In the genomic region with DNA sequence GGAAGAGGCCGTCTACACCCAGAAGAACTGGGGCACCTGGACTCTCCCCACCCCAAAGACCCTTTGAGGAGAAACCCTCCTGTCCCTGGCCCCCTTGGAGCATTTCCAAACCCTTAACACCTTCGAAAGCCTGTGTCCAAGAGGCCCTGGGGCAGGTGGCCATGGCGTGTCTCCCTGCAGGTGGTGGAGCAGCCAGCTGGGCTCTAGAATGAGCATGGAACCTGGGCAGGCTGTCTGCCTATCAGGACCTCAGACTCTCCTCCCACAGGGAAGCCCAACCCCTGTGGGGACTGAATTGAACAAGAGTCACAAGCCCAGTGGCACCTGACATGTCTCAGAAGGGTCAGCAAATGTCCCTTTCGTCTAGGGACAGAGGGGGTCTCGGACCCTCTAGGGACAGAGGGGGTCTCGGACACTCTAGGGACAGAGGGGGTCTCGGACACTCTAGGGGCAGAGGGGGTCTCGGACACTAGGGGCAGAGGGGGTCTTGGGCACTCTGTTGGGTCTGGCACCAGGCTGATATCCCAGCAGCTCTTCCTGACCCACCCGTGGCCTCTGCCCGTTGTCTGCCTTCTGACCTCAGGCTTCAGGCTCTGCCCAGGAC, we compare ENCODE assay signal across 15 cellular contexts. TPM values are rescaled to one million over a fixed set of nuclear protein-coding genes. Genes with fewer than 3 reads are reported as not detected.
DNase-seq lines count a peak whose midpoint lies in the region; ATAC-seq, FAIRE-seq and TF ChIP-seq lines count a peak whose summit lies in the region.
"Had no signal": no experiment of that assay in that cellular context is flagged by ENCODE, and none has a peak within 500 bp of the region (broad histone marks: within the 10 kb centered on the region; RNA-seq: fewer than 3 reads in every experiment).

No MANE protein-coding gene starts in this region.

- 83% methylated on average over 10 of the region's 10 CpGs; no CpG with 5 or more reads in 1 of the 2 experiments for WGBS in H1 (ENCODE audit: extremely low coverage in 1 of 2, insufficient coverage in 1 of 2, insufficient read length in 1 of 2, insufficient replicate concordance in 2 of 2, low coverage in 1 of 2, low lambda C conversion rate in 2 of 2, missing lambda C conversion rate in 1 of 2), 2 experiments

- H3K27ac ChIP-seq in cardiac muscle cell (peak overlapping the region; percentile 89), H1 (ENCODE audit: low read depth, low read length) (no peak overlapping the region), temporal lobe (ENCODE audit: low read depth, low read length) (peak overlapping the region; percentile 45)
- H3K27ac ChIP-seq: psoas muscle, SK-N-MC, thoracic aorta had no signal

- H3K23me2 ChIP-seq in H1 (ENCODE audit: low read depth, low read length) = peaks cover 6% of the 10 kb centered on the region; the same call in 1 of the 2 replicates

- no peak overlapping the region for H3K23ac ChIP-seq in H1 (ENCODE audit: insufficient read length)

- peaks cover 5% of the 10 kb centered on the region for H3K4me1 Mint-ChIP-seq in glutamatergic neuron (ENCODE audit: low read depth, unreplicated experiment)

- H3K9me3 ChIP-seq in cardiac muscle cell (ENCODE audit: low read depth) = no peaks in the 10 kb centered on the region
- no peaks in the 10 kb centered on the region; a peak in 1 of 4 replicates for H3K9me3 ChIP-seq in H1 (ENCODE audit: insufficient read depth in 2 of 2, low read depth in 1 of 2, low read length in 1 of 2)
- H3K9me3 ChIP-seq: psoas muscle, thoracic aorta had no signal

- no peak overlapping the region for H3K14ac ChIP-seq in H1 (ENCODE audit: insufficient read length)

- no peak overlapping the region for H3K4me3 Mint-ChIP-seq in glutamatergic neuron (ENCODE audit: unreplicated experiment)

- peak overlapping the region; percentile 92; the same call in 1 of the 2 replicates for H2BK15ac ChIP-seq in H1 (ENCODE audit: low read length)

- FAIRE-seq in H1 (lab: Jason Lieb, UNC) = no peak
- FAIRE-seq: colon, TTC549 had no signal

- no peak overlapping the region for H2AFZ ChIP-seq in H1 (ENCODE audit: low read length)

- H3K4me2 ChIP-seq in H1 (ENCODE audit: insufficient read depth in 1 of 2, low read depth in 2 of 2, low read length in 2 of 2) = peak overlapping the region in 1 of 2 experiments; percentile 82; a peak in 1 of 4 replicates

- intact Hi-C loops in left cardiac atrium (cut with DNase I) = no loop called here

- H3K56ac ChIP-seq in H1 (replicated peaks; ENCODE audit: insufficient read length, low read depth, low read length) = no peak overlapping the region

- ATAC-seq in left cardiac atrium = no peak
- no peak for ATAC-seq in GM19351 (IDR thresholded peaks at IDR 0.05; ENCODE audit: unreplicated experiment)

- peak overlapping the region; percentile 98; the same call in 1 of the 2 replicates for H2BK20ac ChIP-seq in H1 (ENCODE audit: low read length)

- TF ChIP-seq POLR2A in H1 (IDR thresholded peaks at IDR 0.05; ENCODE audit: control extremely low read depth in 1 of 2, low read depth in 2 of 2, low read length in 2 of 2) = no peak

- peak overlapping the region; percentile 56; the same call in 1 of the 2 replicates for H2BK5ac ChIP-seq in H1 (ENCODE audit: low read depth, low read length)

- H3K27me3 ChIP-seq in cardiac muscle cell (peaks cover 27% of the 10 kb centered on the region), H1 (replicated peaks in 1 of 4; ENCODE audit: control insufficient read depth in 3 of 4, extremely low read depth in 1 of 4, insufficient read depth in 3 of 4, low read length in 3 of 4) (peaks cover 59 to 98% (median 88%) of the 10 kb centered on the region in 4 experiments)

- H3K9me3 Mint-ChIP-seq in glutamatergic neuron (ENCODE audit: unreplicated experiment) = peaks cover 4% of the 10 kb centered on the region
- H3K9me3 Mint-ChIP-seq: activated T-helper 2 cell treated with anti-CD3 and anti-CD28 coated beads, Interferon-gamma antibody, Interleukin-2, Interleukin-4, amounts not matched to agents 10 μg/mL and 5 μg/mL and 100 μg/mL, durations not matched to agents 14 hours and 24 hours and 36 hours had no signal

- H3K27ac Mint-ChIP-seq in glutamatergic neuron (ENCODE audit: unreplicated experiment) = no peak overlapping the region
- H3K27ac Mint-ChIP-seq: activated T-helper 2 cell treated with anti-CD3 and anti-CD28 coated beads, Interferon-gamma antibody, Interleukin-2, Interleukin-4, amounts not matched to agents 10 μg/mL and 5 μg/mL and 100 μg/mL, durations not matched to agents 14 hours and 24 hours and 36 hours had no signal

- H3K79me1 ChIP-seq in H1 (ENCODE audit: low read depth, low read length) = no peaks in the 10 kb centered on the region

- TF ChIP-seq CTCF in cardiac muscle cell (IDR thresholded peaks at IDR 0.05; ENCODE audit: low read depth, low read length) = no peak
- TF ChIP-seq CTCF in H1 (IDR thresholded peaks at IDR 0.05; ENCODE audit: control extremely low read depth in 1 of 3, insufficient read depth in 1 of 3, low read depth in 1 of 3, low read length in 3 of 3) = no peak
- TF ChIP-seq CTCF in glutamatergic neuron (IDR thresholded peaks at IDR 0.05; ENCODE audit: partially characterized antibody, unreplicated experiment) = no peak

- peaks cover 25% of the 10 kb centered on the region for H3K27me3 Mint-ChIP-seq in glutamatergic neuron (ENCODE audit: unreplicated experiment)

- no peak overlapping the region for H4K8ac ChIP-seq in H1 (ENCODE audit: extremely low read depth, insufficient read depth, low read length)

- no peak overlapping the region for H2BK120ac ChIP-seq in H1 (replicated peaks; ENCODE audit: low read depth, low read length)

- DNase-seq in cardiac muscle cell (ENCODE audit: low read depth in 1 of 2, low spot score in 1 of 2) (peak in 1 of 2 donors; percentile 19), left cardiac atrium (no peak), OCI-M1 (lab: John Stamatoyannopoulos, UW) (peak; percentile 60), H1 (ENCODE audit: low read depth in 1 of 2, low spot score in 2 of 2) (peak in 1 of 2 experiments; percentile 50), glutamatergic neuron (no peak), DMS114 treated with DMSO at 0.1 percent for 48 hours (lab: John Stamatoyannopoulos, UW; ENCODE audit: unreplicated experiment) (no peak)
- DNase-seq: NCI-H2107 had no signal

- no peaks in the 10 kb centered on the region for H3K36me3 Mint-ChIP-seq in glutamatergic neuron (ENCODE audit: unreplicated experiment)

- H4K5ac ChIP-seq in H1 (ENCODE audit: insufficient read length, low read depth, low read length) = no peak overlapping the region

- peak overlapping the region; percentile 95 for H2AK5ac ChIP-seq in H1 (ENCODE audit: low read depth, low read length)

- no peak for TF ChIP-seq EP300 in H1 (IDR thresholded peaks at IDR 0.05; ENCODE audit: borderline replicate concordance in 1 of 2, low read depth in 2 of 2, low read length in 2 of 2)

- H3K4ac ChIP-seq in H1 (replicated peaks; ENCODE audit: insufficient read length, low read depth, low read length) = peak overlapping the region; percentile 4

- H3K4me1 ChIP-seq in cardiac muscle cell (ENCODE audit: low read depth) (peaks cover 71% of the 10 kb centered on the region), H1 (replicated peaks in 1 of 4; ENCODE audit: control insufficient read depth in 3 of 4, insufficient read depth in 4 of 4, low read length in 3 of 4) (peaks cover 3 to 43% (median 18%) of the 10 kb centered on the region in 4 experiments)

- H2BK12ac ChIP-seq in H1 (ENCODE audit: low read depth, low read length) = peak overlapping the region; percentile 97; the same call in 1 of the 2 replicates

- H4K20me1 ChIP-seq in H1 (replicated peaks in 1 of 2; ENCODE audit: control insufficient read depth in 1 of 2, insufficient read depth in 2 of 2, low read length in 2 of 2) = peaks cover 7 to 16% of the 10 kb centered on the region in 2 experiments

- no peak for TF ChIP-seq RAD21 in H1 (IDR thresholded peaks at IDR 0.05 in 1 of 2, conservative IDR thresholded peaks at IDR 0.05 in 1 of 2; ENCODE audit: low read depth in 2 of 2, low read length in 2 of 2)

- H3K79me2 ChIP-seq in H1 (ENCODE audit: control insufficient read depth in 1 of 2, insufficient read depth in 2 of 2, low read length in 2 of 2) = no peaks in the 10 kb centered on the region

- peak overlapping the region; percentile 12 for H4K91ac ChIP-seq in H1 (replicated peaks; ENCODE audit: insufficient read length, low read length)

- CTCF ChIA-PET in H1 (lab: Charles Lee; ENCODE audit: partially characterized antibody) = interaction anchor here (1.5 to 24.7 kb wide), 5 partner anchors 9 to 144 kb away, joined by 5 to 576 read pairs (median 24); partner anchors contain the start of genes CBX4 and CBX8

- H3K36me3 ChIP-seq in cardiac muscle cell = no peaks in the 10 kb centered on the region
- H3K36me3 ChIP-seq in H1 (ENCODE audit: control insufficient read depth in 2 of 4, insufficient read depth in 4 of 4, low read length in 3 of 4) = peaks cover 0 to 4% (median 0%) of the 10 kb centered on the region in 4 experiments; a peak in 2 of 8 replicates

- peak overlapping the region; percentile 55; the same call in 1 of the 2 replicates for H3K18ac ChIP-seq in H1 (ENCODE audit: extremely low read depth, low read length)

- no peak overlapping the region for H3K4me3 ChIP-seq in cardiac muscle cell
- H3K4me3 ChIP-seq in H1 (ENCODE audit: extremely low read depth in 1 of 4, insufficient read depth in 2 of 4, low read depth in 3 of 4, low read length in 4 of 4) = no peak overlapping the region
- H3K4me3 ChIP-seq: psoas muscle, SK-N-MC had no signal

- POLR2A ChIA-PET in H1 (lab: Charles Lee; ENCODE audit: partially characterized antibody) = interaction anchor here (0.8 to 15.2 kb wide), 4 partner anchors 20 to 85 kb away, joined by 3 to 374 read pairs (median 3); no protein-coding TSS in a partner anchor

- no peak overlapping the region for H3K9ac ChIP-seq in H1 (replicated peaks in 1 of 4; ENCODE audit: extremely low read depth in 1 of 4, low read depth in 3 of 4, low read length in 3 of 4)

RNA-seq across cellular contexts. Expression of gene CBX4, which starts 8.4 kb away (rescaled TPM):
- total RNA-seq in cardiac muscle cell (78.2 and 91.6 TPM in 2 replicates), left cardiac atrium (10 to 100 TPM; 17.9 to 24.2 TPM), temporal lobe (12.0 TPM), glutamatergic neuron (ENCODE audit: unreplicated experiment) (19.3 TPM)
- polyA plus RNA-seq in cardiac muscle cell (43.6 and 51.9 TPM in 2 replicates), H1 (2011; rRNA removed) (1.8 and 3.6 TPM in 2 replicates)
- 3.2 and 4.0 TPM in 2 replicates for total RNA-seq in H1 (2021; fragmentation: NEBNext Ultra II Directional; extraction: Animal tissue kit (Norgen Biotek cat#: 25700))
- polyA plus RNA-seq in H1 (2011; cell fraction: cytosol; rRNA removed) = 3.5 TPM
- polyA plus RNA-seq in H1 (2011; cell fraction: nucleus; rRNA removed) = 5.3 TPM
- polyA plus RNA-seq in H1 (2012, experiment 1 of 2) = 0.79 to 2.9 TPM (median 2.4 TPM) in 4 replicates
- polyA plus RNA-seq in H1 (2012, experiment 2 of 2) = 1.8 TPM
- 2.0 TPM for polyA plus RNA-seq in H1 (2013, experiment 1 of 2)
- polyA plus RNA-seq in H1 (2013, experiment 2 of 2) = 1.9 TPM
- polyA minus RNA-seq in H1 (2011; rRNA and poly(A)+ RNA removed) = 1.9 and 3.6 TPM in 2 replicates
- polyA minus RNA-seq in H1 (2011; cell fraction: cytosol; rRNA and poly(A)+ RNA removed) = 13.8 TPM
- 6.5 TPM for polyA minus RNA-seq in H1 (2011; cell fraction: nucleus; rRNA and poly(A)+ RNA removed)

RNA-seq across cellular contexts. Expression of gene CBX8, which starts 34.0 kb away (rescaled TPM):
- total RNA-seq in cardiac muscle cell (16.7 and 20.3 TPM in 2 replicates), left cardiac atrium (1 to 10 TPM; 4.1 to 5.9 TPM), temporal lobe (4.9 TPM), glutamatergic neuron (ENCODE audit: unreplicated experiment) (13.8 TPM)
- polyA plus RNA-seq in cardiac muscle cell (8.2 and 13.8 TPM in 2 replicates), H1 (2011; rRNA removed) (0.09 and 0.31 TPM in 2 replicates)
- 1.5 and 2.1 TPM in 2 replicates for total RNA-seq in H1 (2021; fragmentation: NEBNext Ultra II Directional; extraction: Animal tissue kit (Norgen Biotek cat#: 25700))
- polyA plus RNA-seq in H1 (2011; cell fraction: cytosol; rRNA removed) = 0.28 TPM
- polyA plus RNA-seq in H1 (2011; cell fraction: nucleus; rRNA removed) = 0.33 TPM
- polyA plus RNA-seq in H1 (2012, experiment 1 of 2) = 0.50 to 1.6 TPM (median 1.2 TPM) in 4 replicates
- 1.0 TPM for polyA plus RNA-seq in H1 (2012, experiment 2 of 2)
- 0.30 TPM for polyA plus RNA-seq in H1 (2013, experiment 1 of 2)
- 0.55 TPM for polyA plus RNA-seq in H1 (2013, experiment 2 of 2)
- polyA minus RNA-seq in H1 (2011; rRNA and poly(A)+ RNA removed) = 0.13 TPM in 1 of 2 replicates, not detected in the other
- polyA minus RNA-seq in H1 (2011; cell fraction: cytosol; rRNA and poly(A)+ RNA removed) = 0.29 TPM
- 0.30 TPM for polyA minus RNA-seq in H1 (2011; cell fraction: nucleus; rRNA and poly(A)+ RNA removed)

RNA-seq across cellular contexts. Expression of gene CBX2, which starts 52.9 kb away (rescaled TPM):
- total RNA-seq in cardiac muscle cell (35.3 and 51.1 TPM in 2 replicates), left cardiac atrium (1 to 10 TPM; 3.1 to 3.5 TPM), temporal lobe (5.7 TPM), glutamatergic neuron (ENCODE audit: unreplicated experiment) (78.8 TPM)
- polyA plus RNA-seq in cardiac muscle cell (25.8 and 28.8 TPM in 2 replicates), H1 (2011; rRNA removed) (64.3 and 86.5 TPM in 2 replicates)
- total RNA-seq in H1 (2021; fragmentation: NEBNext Ultra II Directional; extraction: Animal tissue kit (Norgen Biotek cat#: 25700)) = 83.9 and 85.9 TPM in 2 replicates
- polyA plus RNA-seq in H1 (2011; cell fraction: cytosol; rRNA removed) = 76.8 TPM
- 109 TPM for polyA plus RNA-seq in H1 (2011; cell fraction: nucleus; rRNA removed)
- polyA plus RNA-seq in H1 (2012, experiment 1 of 2) = 48.6 to 73.4 TPM (median 65.8 TPM) in 4 replicates
- 53.8 TPM for polyA plus RNA-seq in H1 (2012, experiment 2 of 2)
- polyA plus RNA-seq in H1 (2013, experiment 1 of 2) = 40.5 TPM
- polyA plus RNA-seq in H1 (2013, experiment 2 of 2) = 39.5 TPM
- polyA minus RNA-seq in H1 (2011; rRNA and poly(A)+ RNA removed) = 45.5 and 56.4 TPM in 2 replicates
- polyA minus RNA-seq in H1 (2011; cell fraction: cytosol; rRNA and poly(A)+ RNA removed) = 70.0 TPM
- polyA minus RNA-seq in H1 (2011; cell fraction: nucleus; rRNA and poly(A)+ RNA removed) = 61.7 TPM
